In genomic region chr19:21358768-21359451, GRCh38 we compare ENCODE assay signal across 8 cellular contexts. TPM values are rescaled to one million over a fixed set of nuclear protein-coding genes. Genes with fewer than 3 reads are reported as not detected.
DNase-seq lines count a peak whose midpoint lies in the region; ATAC-seq and TF ChIP-seq lines count a peak whose summit lies in the region.

ZNF738 (plus strand) TSS chr19:21359000; CDS start chr19:21359141, 141 bp downstream.

- H3K27me3 Mint-ChIP-seq in neural crest cell (ENCODE audit: low read depth): peaks cover 4% of the 10 kb centered on the region

- intact Hi-C loops in stomach (cut with DNase I; ENCODE audit: low total_unique reads): no loop called here

- H3K9me3 Mint-ChIP-seq in neural crest cell: peaks cover 16% of the 10 kb centered on the region

- TF ChIP-seq CTCF in foreskin keratinocyte (conservative IDR thresholded peaks at IDR 0.05) (peak; percentile 16), neural crest cell (conservative IDR thresholded peaks at IDR 0.05) (no peak), stomach (IDR thresholded peaks at IDR 0.05) (no peak)

- H3K9ac ChIP-seq in Karpas-422 (ENCODE audit: low read length): peak within 1 kb of the TSS; percentile 98

- no peaks in the 10 kb centered on the region for H4K20me1 ChIP-seq in Karpas-422 (ENCODE audit: insufficient read depth, low read depth, low read length)

- H3K36me3 Mint-ChIP-seq in neural crest cell (ENCODE audit: low read depth): peaks cover 43% of the 10 kb centered on the region

- H3K9me2 ChIP-seq in Karpas-422 (replicated peaks; ENCODE audit: insufficient read depth, low read length): no peaks in the 10 kb centered on the region

- peaks cover 4% of the 10 kb centered on the region; the same call in 1 of the 2 replicates for H3K4me1 ChIP-seq in Karpas-422 (ENCODE audit: low read length)
- no peaks in the 10 kb centered on the region for H3K4me1 ChIP-seq in foreskin keratinocyte
- H3K4me1 ChIP-seq in stomach: peaks cover 0 to 13% (median 0%) of the 10 kb centered on the region in 4 donors

- peak within 1 kb of the TSS; percentile 99 for H3K4me3 Mint-ChIP-seq in neural crest cell

- WGBS in stomach, 5 donors: 0 to 1% (median 0%) methylated on average over 18 to 36 of the region's 36 CpGs

- H3K4me2 ChIP-seq in Karpas-422 (ENCODE audit: low read depth, low read length, poor library complexity, severe bottlenecking): peak within 1 kb of the TSS; percentile 93

- H3K4me1 Mint-ChIP-seq in neural crest cell: peaks cover 11% of the 10 kb centered on the region

- H3K27me3 ChIP-seq in Karpas-422 (ENCODE audit: low read length): no peaks in the 10 kb centered on the region
- no peaks in the 10 kb centered on the region for H3K27me3 ChIP-seq in foreskin keratinocyte
- H3K27me3 ChIP-seq in stomach: no peaks in the 10 kb centered on the region

- H3K4me3 ChIP-seq in Karpas-422 (ENCODE audit: low read length): peak within 1 kb of the TSS; percentile 98
- peak within 1 kb of the TSS; percentile 67 to 77 (median 72) for H3K4me3 ChIP-seq in stomach

- TF ChIP-seq POLR2A in stomach (IDR thresholded peaks at IDR 0.05): no peak

- H3K79me2 ChIP-seq in Karpas-422 (ENCODE audit: low read length): peaks cover 44% of the 10 kb centered on the region

- no peak for TF ChIP-seq EP300 in stomach (IDR thresholded peaks at IDR 0.05)

- H3K27ac ChIP-seq in Karpas-422 (ENCODE audit: low read length) (peak within 1 kb of the TSS; percentile 75), foreskin keratinocyte (peak within 1 kb of the TSS; percentile 84), stomach (peak within 1 kb of the TSS; percentile 72 to 88 (median 76))

- peaks cover 9% of the 10 kb centered on the region for H3K9me3 ChIP-seq in Karpas-422 (ENCODE audit: low read length)
- H3K9me3 ChIP-seq in stomach: peaks cover 0 to 3% (median 0%) of the 10 kb centered on the region in 4 donors

- peak within 1 kb of the TSS; percentile 72; the same call in 1 of the 2 replicates for H2AFZ ChIP-seq in Karpas-422 (ENCODE audit: low read length)

- DNase-seq in DMS79 treated with DMSO at 0.1 percent for 48 hours (lab: John Stamatoyannopoulos, UW): peak; percentile 94
- DNase-seq in Karpas-422: peak; percentile 98
- peak; percentile 91 for DNase-seq in RPMI8226
- peak; percentile 84 for DNase-seq in activated gamma-delta T cell treated with Interleukin-2 at 50 U/mL for 16 hours
- peak; percentile 85 to 91 for DNase-seq in foreskin keratinocyte
- DNase-seq in neural crest cell (ENCODE audit: low read depth, low spot score): peak; percentile 83
- DNase-seq in stomach: peak; percentile 89

- H3K27ac Mint-ChIP-seq in neural crest cell (ENCODE audit: unreplicated experiment): peak within 1 kb of the TSS; percentile 100

- H3K36me3 ChIP-seq in Karpas-422 (ENCODE audit: insufficient read depth, low read length): peaks cover 37% of the 10 kb centered on the region
- peaks cover 3 to 17% (median 15%) of the 10 kb centered on the region in 4 donors for H3K36me3 ChIP-seq in stomach

- ATAC-seq in GM21737 (IDR thresholded peaks at IDR 0.05; ENCODE audit: unreplicated experiment) (peak; percentile 96), foreskin keratinocyte (peak; percentile 97)

RNA-seq across cellular contexts. Expression of gene ZNF738, which starts in this region (rescaled TPM):
- 43.7 and 49.3 TPM in 2 replicates for total RNA-seq in Karpas-422 (2014; rRNA removed; shearing (Covaris generic); ENCODE audit: low replicate concordance)
- 6.5 TPM in 2 replicates for total RNA-seq in foreskin keratinocyte
- 4.8 TPM in 2 replicates for polyA plus RNA-seq in foreskin keratinocyte
- total RNA-seq in neural crest cell: 71.1 and 71.4 TPM in 2 replicates
- total RNA-seq in stomach: 10 to 100 TPM in 2 of 5 donors, 1 to 10 TPM in 1, under 1 TPM in 1, not detected in 1; 0.89 to 27.9 (median 11.9) TPM
- 1 to 10 TPM; 2.3 to 4.2 (median 2.7) TPM for polyA plus RNA-seq in stomach

Comparison
In these comparisons a context has a peak if more than half of its experiments do, and no peak if none do; other contexts are left out.
1. Peak in every context shown above with its lines: DNase-seq, ATAC-seq, H3K4me3 ChIP-seq and H3K27ac ChIP-seq.